ENCODE assay signal across 15 cellular contexts in genomic region chr10:70594161-70594560, GRCh38. TPM values are rescaled to one million over a fixed set of nuclear protein-coding genes. Genes with fewer than 3 reads are reported as not detected.
DNase-seq lines count a peak whose midpoint lies in the region; ATAC-seq, FAIRE-seq and TF ChIP-seq lines count a peak whose summit lies in the region.
"Had no signal": no experiment of that assay in that cellular context is flagged by ENCODE, and none has a peak within 500 bp of the region (broad histone marks: within the 10 kb centered on the region; RNA-seq: fewer than 3 reads in every experiment).

No MANE protein-coding gene starts in this region.

- no peak overlapping the region for H3K27ac Mint-ChIP-seq in activated CD4-positive, alpha-beta T cell treated with anti-CD3 and anti-CD28 coated beads for 36 hours
- no peak overlapping the region for H3K27ac Mint-ChIP-seq in activated CD4-positive, alpha-beta T cell treated with anti-CD3 and anti-CD28 coated beads, Interleukin-2, amount 10 ng/mL, durations not matched to agents 24 days and 14 days
- no peak overlapping the region for H3K27ac Mint-ChIP-seq in activated CD8-positive, alpha-beta T cell treated with anti-CD3 and anti-CD28 coated beads for 36 hours
- H3K27ac Mint-ChIP-seq in osteocyte (ENCODE audit: unreplicated experiment) = no peak overlapping the region

- CTCF ChIA-PET in activated CD4-positive, alpha-beta T cell treated with anti-CD3 and anti-CD28 coated beads for 36 hours (lab: Charles Lee) = interaction anchor here (0.5 to 1.3 kb wide), 4 partner anchors 9 to 1245 kb away, joined by 3 to 5 read pairs (median 3); partner anchors contain the start of gene PRF1
- CTCF ChIA-PET in activated CD8-positive, alpha-beta T cell treated with anti-CD3 and anti-CD28 coated beads for 36 hours (lab: Charles Lee) = interaction anchor here (0.7 to 2.5 kb wide), 4 partner anchors 10 to 45 kb away, joined by 3 to 8 read pairs (median 4); no protein-coding TSS in a partner anchor
- CTCF ChIA-PET in H1 (lab: Charles Lee; ENCODE audit: partially characterized antibody) = interaction anchor here (0.6 to 5.3 kb wide), 10 partner anchors 9 to 324 kb away, joined by 3 to 26 read pairs (median 4); no protein-coding TSS in a partner anchor

- no peak overlapping the region for H3K27ac ChIP-seq in H1 (ENCODE audit: low read depth, low read length)
- no peak overlapping the region for H3K27ac ChIP-seq in dorsolateral prefrontal cortex
- H3K27ac ChIP-seq in aorta (ENCODE audit: low read depth in 1 of 2, low read length in 2 of 2) = no peak overlapping the region
- H3K27ac ChIP-seq: 22Rv1 had no signal

- no peak for TF ChIP-seq CTCF in activated CD8-positive, alpha-beta T cell treated with anti-CD3 and anti-CD28 coated beads for 36 hours (IDR thresholded peaks at IDR 0.05)
- TF ChIP-seq CTCF in H1 (IDR thresholded peaks at IDR 0.05; ENCODE audit: control extremely low read depth in 1 of 3, insufficient read depth in 1 of 3, low read depth in 1 of 3, low read length in 3 of 3) (no peak), osteocyte (IDR thresholded peaks at IDR 0.05) (no peak), dorsolateral prefrontal cortex (IDR thresholded peaks at IDR 0.05 in 54 of 56, conservative IDR thresholded peaks at IDR 0.05 in 2 of 56; ENCODE audit: low read depth in 1 of 56, partially characterized antibody in 56 of 56) (no peak)

- WGBS in H1 (ENCODE audit: extremely low coverage in 1 of 2, insufficient coverage in 1 of 2, insufficient read length in 1 of 2, insufficient replicate concordance in 2 of 2, low coverage in 1 of 2, low lambda C conversion rate in 2 of 2, missing lambda C conversion rate in 1 of 2), 2 experiments = 90% methylated on average over 3 of the region's 3 CpGs; no CpG with 5 or more reads in 1 of the 2 experiments
- WGBS in aorta, 2 donors = 91 to 92% methylated on average over 3 of the region's 3 CpGs

- no peak overlapping the region; the same call in 1 of the 2 replicates for H4K8ac ChIP-seq in H1 (ENCODE audit: extremely low read depth, insufficient read depth, low read length)

- no peak overlapping the region for H2BK20ac ChIP-seq in H1 (ENCODE audit: low read length)

- H3K18ac ChIP-seq in H1 (ENCODE audit: extremely low read depth, low read length) = peak overlapping the region; percentile 40; the same call in 1 of the 2 replicates

- no peak overlapping the region for H3K23ac ChIP-seq in H1 (ENCODE audit: insufficient read length)

- H3K23me2 ChIP-seq in H1 (ENCODE audit: low read depth, low read length) = no peaks in the 10 kb centered on the region

- no peak overlapping the region for H3K9ac ChIP-seq in H1 (replicated peaks in 1 of 4; ENCODE audit: extremely low read depth in 1 of 4, low read depth in 3 of 4, low read length in 3 of 4)

- H4K5ac ChIP-seq in H1 (ENCODE audit: insufficient read length, low read depth, low read length) = no peak overlapping the region

- no peaks in the 10 kb centered on the region for H3K79me1 ChIP-seq in H1 (ENCODE audit: low read depth, low read length)

- H3K4me1 ChIP-seq in H1 (replicated peaks in 1 of 4; ENCODE audit: control insufficient read depth in 3 of 4, insufficient read depth in 4 of 4, low read length in 3 of 4) = peaks cover 0 to 4% (median 0%) of the 10 kb centered on the region in 4 experiments; a peak in 3 of 7 replicates
- no peaks in the 10 kb centered on the region for H3K4me1 ChIP-seq in aorta (ENCODE audit: control insufficient read depth in 1 of 2, insufficient read depth in 2 of 2, low read length in 2 of 2)

- H3K56ac ChIP-seq in H1 (replicated peaks; ENCODE audit: insufficient read length, low read depth, low read length) = no peak overlapping the region

- peak overlapping the region; percentile 89 for H3K4ac ChIP-seq in H1 (replicated peaks; ENCODE audit: insufficient read length, low read depth, low read length)

- FAIRE-seq in H1 (lab: Jason Lieb, UNC) = no peak

- H3K79me2 ChIP-seq in H1 (ENCODE audit: control insufficient read depth in 1 of 2, insufficient read depth in 2 of 2, low read length in 2 of 2) = no peaks in the 10 kb centered on the region

- H4K91ac ChIP-seq in H1 (replicated peaks; ENCODE audit: insufficient read length, low read length) = peak overlapping the region; percentile 68

- H3K9me3 ChIP-seq in H1 (ENCODE audit: insufficient read depth in 2 of 2, low read depth in 1 of 2, low read length in 1 of 2) = no peaks in the 10 kb centered on the region
- H3K9me3 ChIP-seq in aorta (ENCODE audit: control insufficient read depth, low read length) = no peaks in the 10 kb centered on the region

- H3K36me3 Mint-ChIP-seq in activated CD4-positive, alpha-beta T cell treated with anti-CD3 and anti-CD28 coated beads for 36 hours (ENCODE audit: low read depth) = peaks cover 10% of the 10 kb centered on the region
- peaks cover 36% of the 10 kb centered on the region for H3K36me3 Mint-ChIP-seq in activated CD4-positive, alpha-beta T cell treated with anti-CD3 and anti-CD28 coated beads, Interleukin-2, amount 10 ng/mL, durations not matched to agents 24 days and 14 days (ENCODE audit: low read depth)
- H3K36me3 Mint-ChIP-seq in activated CD8-positive, alpha-beta T cell treated with anti-CD3 and anti-CD28 coated beads for 36 hours (ENCODE audit: low read depth) = peaks cover 32% of the 10 kb centered on the region
- no peaks in the 10 kb centered on the region for H3K36me3 Mint-ChIP-seq in osteocyte (ENCODE audit: unreplicated experiment)

- no peak for DNase-seq in activated CD4-positive, alpha-beta T cell treated with anti-CD3 and anti-CD28 coated beads for 36 hours
- no peak for DNase-seq in activated CD4-positive, alpha-beta T cell treated with anti-CD3 and anti-CD28 coated beads, Interleukin-2, amount 10 ng/mL, durations not matched to agents 24 days and 14 days
- no peak for DNase-seq in activated CD8-positive, alpha-beta T cell treated with anti-CD3 and anti-CD28 coated beads for 36 hours
- no peak for DNase-seq in H1 (ENCODE audit: low read depth in 1 of 2, low spot score in 2 of 2)
- peak; percentile 59 for DNase-seq in osteocyte (ENCODE audit: extremely low spot score, unreplicated experiment)
- no peak for DNase-seq in SKM-1 (lab: John Stamatoyannopoulos, UW; ENCODE audit: unreplicated experiment)
- DNase-seq in dorsolateral prefrontal cortex = no peak
- DNase-seq in aorta = no peak
- DNase-seq: NCI-H1930, NCI-H2171, NCI-H774 had no signal

- H3K9me3 Mint-ChIP-seq in activated CD4-positive, alpha-beta T cell treated with anti-CD3 and anti-CD28 coated beads for 36 hours (ENCODE audit: low read depth) = no peaks in the 10 kb centered on the region
- no peaks in the 10 kb centered on the region for H3K9me3 Mint-ChIP-seq in activated CD4-positive, alpha-beta T cell treated with anti-CD3 and anti-CD28 coated beads, Interleukin-2, amount 10 ng/mL, durations not matched to agents 24 days and 14 days
- no peaks in the 10 kb centered on the region for H3K9me3 Mint-ChIP-seq in activated CD8-positive, alpha-beta T cell treated with anti-CD3 and anti-CD28 coated beads for 36 hours
- H3K9me3 Mint-ChIP-seq in osteocyte (ENCODE audit: unreplicated experiment) = no peaks in the 10 kb centered on the region

- no peak overlapping the region for H3K4me3 ChIP-seq in H1 (ENCODE audit: extremely low read depth in 1 of 4, insufficient read depth in 2 of 4, low read depth in 3 of 4, low read length in 4 of 4)
- H3K4me3 ChIP-seq in dorsolateral prefrontal cortex = no peak overlapping the region
- no peak overlapping the region for H3K4me3 ChIP-seq in aorta (ENCODE audit: low read length in 2 of 2)

- H2BK12ac ChIP-seq in H1 (ENCODE audit: low read depth, low read length) = peak overlapping the region; percentile 80; the same call in 1 of the 2 replicates

- no peak for TF ChIP-seq RAD21 in H1 (IDR thresholded peaks at IDR 0.05 in 1 of 2, conservative IDR thresholded peaks at IDR 0.05 in 1 of 2; ENCODE audit: low read depth in 2 of 2, low read length in 2 of 2)

- H2BK120ac ChIP-seq in H1 (replicated peaks; ENCODE audit: low read depth, low read length) = no peak overlapping the region

- POLR2A ChIA-PET in activated CD4-positive, alpha-beta T cell treated with anti-CD3 and anti-CD28 coated beads for 36 hours (lab: Charles Lee) = interaction anchor here (0.6 kb wide), 1 partner anchor 1412 kb away, joined by 5 read pairs; no protein-coding TSS in a partner anchor
- POLR2A ChIA-PET in activated CD8-positive, alpha-beta T cell treated with anti-CD3 and anti-CD28 coated beads for 36 hours (lab: Charles Lee) = interaction anchor here (1.5 kb wide), 1 partner anchor 8 kb away, joined by 4 read pairs; the partner anchor contains the start of gene PRF1
- POLR2A ChIA-PET in H1 (lab: Charles Lee; ENCODE audit: partially characterized antibody) = interaction anchor here (0.6 kb wide), 1 partner anchor 115 kb away, joined by 4 read pairs; no protein-coding TSS in a partner anchor

- no peak overlapping the region for H3K14ac ChIP-seq in H1 (ENCODE audit: insufficient read length)

- no peak overlapping the region for H2BK15ac ChIP-seq in H1 (ENCODE audit: low read length)

- peaks cover 2% of the 10 kb centered on the region for H3K4me1 Mint-ChIP-seq in activated CD4-positive, alpha-beta T cell treated with anti-CD3 and anti-CD28 coated beads for 36 hours
- peaks cover 38% of the 10 kb centered on the region for H3K4me1 Mint-ChIP-seq in activated CD4-positive, alpha-beta T cell treated with anti-CD3 and anti-CD28 coated beads, Interleukin-2, amount 10 ng/mL, durations not matched to agents 24 days and 14 days
- H3K4me1 Mint-ChIP-seq in activated CD8-positive, alpha-beta T cell treated with anti-CD3 and anti-CD28 coated beads for 36 hours (ENCODE audit: low read depth) = peaks cover 58% of the 10 kb centered on the region
- H3K4me1 Mint-ChIP-seq in osteocyte (ENCODE audit: unreplicated experiment) = no peaks in the 10 kb centered on the region

- intact Hi-C loops in activated CD4-positive, alpha-beta T cell treated with anti-CD3 and anti-CD28 coated beads for 36 hours (cut with DNase I, micrococcal nuclease) = no loop called here
- intact Hi-C loops in activated CD4-positive, alpha-beta T cell treated with anti-CD3 and anti-CD28 coated beads, Interleukin-2, amount 10 ng/mL, durations not matched to agents 24 days and 14 days (cut with micrococcal nuclease) = no loop called here
- intact Hi-C loops in activated CD8-positive, alpha-beta T cell treated with anti-CD3 and anti-CD28 coated beads for 36 hours (cut with micrococcal nuclease) = no loop called here
- intact Hi-C loops in dorsolateral prefrontal cortex (cut with DNase I) = no loop called here
- intact Hi-C loops in aorta (cut with DNase I) = no loop called here

- no peak overlapping the region for H3K4me3 Mint-ChIP-seq in activated CD4-positive, alpha-beta T cell treated with anti-CD3 and anti-CD28 coated beads for 36 hours
- H3K4me3 Mint-ChIP-seq in activated CD4-positive, alpha-beta T cell treated with anti-CD3 and anti-CD28 coated beads, Interleukin-2, amount 10 ng/mL, durations not matched to agents 24 days and 14 days = no peak overlapping the region
- no peak overlapping the region for H3K4me3 Mint-ChIP-seq in activated CD8-positive, alpha-beta T cell treated with anti-CD3 and anti-CD28 coated beads for 36 hours
- H3K4me3 Mint-ChIP-seq in osteocyte (ENCODE audit: unreplicated experiment) = no peak overlapping the region

- no peak for TF ChIP-seq EP300 in H1 (IDR thresholded peaks at IDR 0.05; ENCODE audit: borderline replicate concordance in 1 of 2, low read depth in 2 of 2, low read length in 2 of 2)

- ATAC-seq in activated CD4-positive, alpha-beta T cell treated with anti-CD3 and anti-CD28 coated beads for 36 hours = peak; percentile 22
- peak; percentile 16 for ATAC-seq in activated CD8-positive, alpha-beta T cell treated with anti-CD3 and anti-CD28 coated beads for 36 hours
- no peak for ATAC-seq in aorta (ENCODE audit: low FRiP score)

- H2AFZ ChIP-seq in H1 (ENCODE audit: low read length) = 0 out of 2 replicates have a peak overlapping the region, but pooled peaks have one; percentile 34

- peaks cover 6% of the 10 kb centered on the region for H3K27me3 Mint-ChIP-seq in activated CD4-positive, alpha-beta T cell treated with anti-CD3 and anti-CD28 coated beads for 36 hours
- peaks cover 3% of the 10 kb centered on the region for H3K27me3 Mint-ChIP-seq in activated CD4-positive, alpha-beta T cell treated with anti-CD3 and anti-CD28 coated beads, Interleukin-2, amount 10 ng/mL, durations not matched to agents 24 days and 14 days
- H3K27me3 Mint-ChIP-seq in activated CD8-positive, alpha-beta T cell treated with anti-CD3 and anti-CD28 coated beads for 36 hours = no peaks in the 10 kb centered on the region
- peaks cover 35% of the 10 kb centered on the region for H3K27me3 Mint-ChIP-seq in osteocyte (ENCODE audit: unreplicated experiment)

- no peak for TF ChIP-seq POLR2A in H1 (IDR thresholded peaks at IDR 0.05; ENCODE audit: control extremely low read depth in 1 of 2, low read depth in 2 of 2, low read length in 2 of 2)

- no peaks in the 10 kb centered on the region for H4K20me1 ChIP-seq in H1 (replicated peaks in 1 of 2; ENCODE audit: control insufficient read depth in 1 of 2, insufficient read depth in 2 of 2, low read length in 2 of 2)

- H2AK5ac ChIP-seq in H1 (ENCODE audit: low read depth, low read length) = no peak overlapping the region

- no peak overlapping the region for H2BK5ac ChIP-seq in H1 (ENCODE audit: low read depth, low read length)

- H3K27me3 ChIP-seq in H1 (replicated peaks in 1 of 4; ENCODE audit: control insufficient read depth in 3 of 4, extremely low read depth in 1 of 4, insufficient read depth in 3 of 4, low read length in 3 of 4) = peaks cover 0 to 2% (median 0%) of the 10 kb centered on the region in 4 experiments; a peak in 1 of 7 replicates
- H3K27me3 ChIP-seq in dorsolateral prefrontal cortex = no peaks in the 10 kb centered on the region
- H3K27me3 ChIP-seq in aorta (ENCODE audit: control insufficient read depth in 1 of 2, insufficient read depth in 2 of 2, low read length in 1 of 2) = no peaks in the 10 kb centered on the region

- H3K36me3 ChIP-seq in H1 (ENCODE audit: control insufficient read depth in 2 of 4, insufficient read depth in 4 of 4, low read length in 3 of 4) (no peaks in the 10 kb centered on the region), aorta (ENCODE audit: control insufficient read depth in 1 of 2, insufficient read depth in 2 of 2, low read length in 1 of 2) (no peaks in the 10 kb centered on the region)

- H3K4me2 ChIP-seq in H1 (ENCODE audit: insufficient read depth in 1 of 2, low read depth in 2 of 2, low read length in 2 of 2) = no peak overlapping the region

RNA-seq across cellular contexts. Expression of gene PRF1, which starts 8.4 kb away (rescaled TPM):
- total RNA-seq in activated CD4-positive, alpha-beta T cell treated with anti-CD3 and anti-CD28 coated beads for 36 hours = 10 to 100 TPM; 21.8 to 28.6 TPM
- 76.5 and 79.9 TPM in 2 replicates for total RNA-seq in activated CD4-positive, alpha-beta T cell treated with anti-CD3 and anti-CD28 coated beads, Interleukin-2, amount 10 ng/mL, durations not matched to agents 24 days and 14 days
- total RNA-seq in activated CD8-positive, alpha-beta T cell treated with anti-CD3 and anti-CD28 coated beads for 36 hours = 100 to 1,000 TPM; 107 to 113 TPM
- not detected in 2 replicates for total RNA-seq in H1 (2021; fragmentation: NEBNext Ultra II Directional; extraction: Animal tissue kit (Norgen Biotek cat#: 25700))
- polyA plus RNA-seq in H1 (2011; rRNA removed) = 0.06 and 0.15 TPM in 2 replicates
- polyA plus RNA-seq in H1 (2011; cell fraction: cytosol; rRNA removed) = not detected
- 0.06 TPM for polyA plus RNA-seq in H1 (2011; cell fraction: nucleus; rRNA removed)
- polyA plus RNA-seq in H1 (2012, experiment 1 of 2) = not detected in 4 replicates
- polyA plus RNA-seq in H1 (2012, experiment 2 of 2) = not detected
- 0.06 TPM for polyA plus RNA-seq in H1 (2013, experiment 1 of 2)
- polyA plus RNA-seq in H1 (2013, experiment 2 of 2) = 0.09 TPM
- polyA minus RNA-seq in H1 (2011; rRNA and poly(A)+ RNA removed) = 0.07 TPM in 1 of 2 replicates, not detected in the other
- not detected for polyA minus RNA-seq in H1 (2011; cell fraction: cytosol; rRNA and poly(A)+ RNA removed)
- polyA minus RNA-seq in H1 (2011; cell fraction: nucleus; rRNA and poly(A)+ RNA removed) = not detected
- total RNA-seq in osteocyte = not detected in 2 replicates
- 1 to 10 TPM in 49 of 120 experiments, under 1 TPM in 55, not detected in 16; 0.25 to 4.6 (median 0.89) TPM for total RNA-seq in dorsolateral prefrontal cortex
- total RNA-seq in aorta = 1 to 10 TPM; 3.2 to 6.1 TPM
- polyA plus RNA-seq in aorta = 1 to 10 TPM; 1.3 to 6.1 TPM
- total RNA-seq: NCI-H460, RPMI7951 had no signal
- polyA plus RNA-seq: BJ had no signal
